Comparison of ENCODE assay signal across 16 cellular contexts in the genomic region with DNA sequence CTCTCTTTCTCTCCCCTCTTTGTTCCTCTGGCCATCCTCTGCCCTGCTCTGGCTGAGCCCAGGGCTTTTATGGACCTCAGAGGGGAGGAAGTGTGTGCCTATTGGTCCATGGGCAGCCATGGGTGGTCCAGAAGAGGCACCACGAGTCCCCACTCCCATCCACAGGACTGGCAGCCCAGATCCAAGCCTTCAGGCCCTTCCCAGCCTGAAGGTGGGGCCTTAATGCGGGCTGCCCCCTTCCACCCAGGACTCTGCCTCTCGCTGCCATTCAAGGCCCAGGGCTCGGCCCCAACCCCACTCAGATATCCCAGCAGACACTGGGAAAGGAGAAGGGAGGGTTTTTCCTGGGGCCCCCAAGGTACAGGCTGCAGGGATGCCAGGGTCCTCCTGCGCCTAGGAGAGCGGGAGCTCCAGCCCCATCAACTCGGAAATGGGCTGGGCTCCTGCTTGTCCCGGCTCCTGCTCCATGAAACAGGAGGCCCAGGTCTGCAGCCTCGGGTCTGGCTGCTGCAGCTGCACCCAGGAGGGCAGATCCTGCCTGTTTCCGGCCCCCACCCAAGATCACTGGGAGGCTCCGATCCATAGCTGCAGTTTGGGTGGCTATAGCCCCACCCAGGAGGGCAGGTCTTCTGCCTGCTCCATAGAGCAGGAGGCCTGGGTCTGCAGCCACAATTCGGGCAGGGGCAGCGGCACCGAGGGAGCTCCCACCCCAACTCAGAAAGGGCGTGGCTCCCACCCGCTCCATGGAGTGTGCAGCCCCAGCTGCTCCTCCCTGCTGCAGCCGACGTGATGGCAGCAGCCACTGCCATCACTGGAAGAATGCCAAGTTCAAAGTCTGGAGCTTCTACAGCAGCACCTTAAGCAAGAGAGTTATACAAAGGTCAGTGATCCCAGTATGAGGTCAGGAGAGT.
DNase-seq lines count a peak whose midpoint lies in the region; ATAC-seq and TF ChIP-seq lines count a peak whose summit lies in the region.
"Had no signal": no experiment of that assay in that cellular context is flagged by ENCODE, and none has a peak within 500 bp of the region (broad histone marks: within the 10 kb centered on the region; RNA-seq: fewer than 3 reads in every experiment).

No MANE protein-coding gene starts in this region.

- no peak overlapping the region for H2AFZ ChIP-seq in hepatocyte

- H3K27me3 ChIP-seq in hepatocyte (no peaks in the 10 kb centered on the region), aorta (ENCODE audit: control insufficient read depth in 1 of 2, insufficient read depth in 2 of 2, low read length in 1 of 2) (no peaks in the 10 kb centered on the region)
- H3K27me3 ChIP-seq in CD8-positive, alpha-beta T cell (ENCODE audit: insufficient read depth, low read length) = no peaks in the 10 kb centered on the region
- H3K27me3 ChIP-seq: neutrophil had no signal

- no peak overlapping the region for H3K4me2 ChIP-seq in hepatocyte

- no peak overlapping the region for H3K27ac Mint-ChIP-seq in CD8-positive, alpha-beta T cell
- H3K27ac Mint-ChIP-seq: activated naive CD4-positive, alpha-beta T cell treated with anti-CD3 and anti-CD28 coated beads for 36 hours; brain; T-cell had no signal

- peak; percentile 7 for ATAC-seq in aorta (ENCODE audit: low FRiP score)
- no peak for ATAC-seq in stimulated activated naive CD8-positive, alpha-beta T cell treated with anti-CD3 and anti-CD28 coated beads, Interleukin-15, Interleukin-2, amounts not matched to agents 100 U/mL and 50 U/mL, for 24 hours
- ATAC-seq in CD8-positive, alpha-beta T cell = no peak
- ATAC-seq: T-cell had no signal

- H3K4me3 ChIP-seq in hepatocyte (no peak overlapping the region), aorta (ENCODE audit: low read length in 2 of 2) (no peak overlapping the region)
- H3K4me3 ChIP-seq in CD8-positive, alpha-beta T cell (ENCODE audit: low read depth, low read length) = no peak overlapping the region

- H3K4me1 Mint-ChIP-seq in CD8-positive, alpha-beta T cell (ENCODE audit: low read depth) = no peaks in the 10 kb centered on the region
- H3K4me1 Mint-ChIP-seq: T-cell had no signal

- H3K4me3 Mint-ChIP-seq in CD8-positive, alpha-beta T cell = no peak overlapping the region
- H3K4me3 Mint-ChIP-seq: activated naive CD4-positive, alpha-beta T cell treated with anti-CD3 and anti-CD28 coated beads for 36 hours; brain; T-cell had no signal

- no peaks in the 10 kb centered on the region for H3K4me1 ChIP-seq in hepatocyte (ENCODE audit: insufficient read depth)
- H3K4me1 ChIP-seq in aorta (ENCODE audit: control insufficient read depth in 1 of 2, insufficient read depth in 2 of 2, low read length in 2 of 2) = no peaks in the 10 kb centered on the region
- no peaks in the 10 kb centered on the region for H3K4me1 ChIP-seq in CD8-positive, alpha-beta T cell (ENCODE audit: insufficient read depth, low read length)

- no peaks in the 10 kb centered on the region for H3K9me2 ChIP-seq in hepatocyte (replicated peaks; ENCODE audit: insufficient read depth)

- no peaks in the 10 kb centered on the region for H3K79me2 ChIP-seq in hepatocyte

- no peaks in the 10 kb centered on the region for H3K36me3 Mint-ChIP-seq in CD8-positive, alpha-beta T cell
- H3K36me3 Mint-ChIP-seq: brain, T-cell had no signal

- H3K27ac ChIP-seq in hepatocyte (no peak overlapping the region), aorta (ENCODE audit: low read depth in 1 of 2, low read length in 2 of 2) (no peak overlapping the region)
- H3K27ac ChIP-seq in CD8-positive, alpha-beta T cell (ENCODE audit: low read depth, low read length) = no peak overlapping the region
- H3K27ac ChIP-seq: neutrophil had no signal

- no peaks in the 10 kb centered on the region for H3K9me3 Mint-ChIP-seq in CD8-positive, alpha-beta T cell
- H3K9me3 Mint-ChIP-seq: activated naive CD4-positive, alpha-beta T cell treated with anti-CD3 and anti-CD28 coated beads for 36 hours; brain; T-cell had no signal

- intact Hi-C loops in aorta (cut with DNase I) = loop anchor here in 1 of 2 donors (10.0 kb wide), 2 partner anchors 118 to 168 kb away; partner anchors contain the start of gene RBBP8
- intact Hi-C loops in CD8-positive, alpha-beta T cell (cut with DNase I, micrococcal nuclease) = no loop called here

- POLR2A ChIA-PET in CD8-positive, alpha-beta T cell (lab: Charles Lee) = no interaction called here

- peaks cover 30% of the 10 kb centered on the region for H3K27me3 Mint-ChIP-seq in CD8-positive, alpha-beta T cell (ENCODE audit: low read depth)

- DNase-seq in NCI-H82 (lab: John Stamatoyannopoulos, UW) = peak; percentile 61
- DNase-seq in NCI-H82 treated with DMSO at 0.1 percent for 48 hours (lab: John Stamatoyannopoulos, UW; ENCODE audit: unreplicated experiment) = no peak
- DNase-seq in NCI-H69 (lab: John Stamatoyannopoulos, UW) = peak; percentile 89
- DNase-seq in hepatocyte (ENCODE audit: low spot score) = peak; percentile 41
- DNase-seq in aorta = no peak
- DNase-seq in stimulated activated naive CD8-positive, alpha-beta T cell treated with anti-CD3 and anti-CD28 coated beads, Interleukin-15, Interleukin-2, amounts not matched to agents 100 U/mL and 50 U/mL, for 24 hours = no peak
- DNase-seq in CD8-positive, alpha-beta T cell = no peak
- DNase-seq in SW480 (ENCODE audit: low spot score) = no peak
- DNase-seq: activated CD4-positive, CD25-positive, alpha-beta regulatory T cell; activated naive CD4-positive, alpha-beta T cell treated with anti-CD3 and anti-CD28 coated beads for 36 hours; Caco-2; MV-4-11; stimulated activated naive CD4-positive, alpha-beta T cell treated with Interleukin-2 at 50 U/mL for 16 hours; T-cell had no signal

- WGBS in hepatocyte (ENCODE audit: low lambda C conversion rate, missing lambda C conversion rate) = 74% methylated on average over 17 of the region's 18 CpGs
- WGBS in aorta, 2 donors = 79 to 81% methylated on average over 18 of the region's 18 CpGs

- no peak for TF ChIP-seq CTCF in hepatocyte (IDR thresholded peaks at IDR 0.05; ENCODE audit: poor library complexity)
- no peak for TF ChIP-seq CTCF in CD8-positive, alpha-beta T cell (IDR thresholded peaks at IDR 0.05)

- CTCF ChIA-PET in CD8-positive, alpha-beta T cell (lab: Charles Lee) = interaction anchor here (1.3 kb wide), 1 partner anchor 18 kb away, joined by 4 read pairs; no protein-coding TSS in a partner anchor

- H3K36me3 ChIP-seq in hepatocyte (replicated peaks; ENCODE audit: insufficient read depth, low read depth) (no peaks in the 10 kb centered on the region), aorta (ENCODE audit: control insufficient read depth in 1 of 2, insufficient read depth in 2 of 2, low read length in 1 of 2) (no peaks in the 10 kb centered on the region)
- no peaks in the 10 kb centered on the region for H3K36me3 ChIP-seq in CD8-positive, alpha-beta T cell (ENCODE audit: insufficient read depth, low read length)
- H3K36me3 ChIP-seq: neutrophil had no signal

- H4K20me1 ChIP-seq in hepatocyte (ENCODE audit: insufficient read depth, poor library complexity, severe bottlenecking) = no peaks in the 10 kb centered on the region

- H3K9me3 ChIP-seq in hepatocyte (ENCODE audit: low read depth) = no peaks in the 10 kb centered on the region
- H3K9me3 ChIP-seq in aorta (ENCODE audit: control insufficient read depth, low read length) = no peaks in the 10 kb centered on the region
- no peaks in the 10 kb centered on the region for H3K9me3 ChIP-seq in CD8-positive, alpha-beta T cell (ENCODE audit: low read length)
- H3K9me3 ChIP-seq: Caco-2, neutrophil had no signal

Comparison
In these comparisons a context has a peak if more than half of its experiments do, and no peak if none do; other contexts are left out.
1. DNase-seq: peak in NCI-H82 (single experiment), NCI-H69 (single experiment) and hepatocyte (single experiment); none in NCI-H82 treated with DMSO at 0.1 percent for 48 hours (single experiment), aorta (0 of 2), stimulated activated naive CD8-positive, alpha-beta T cell treated with anti-CD3 and anti-CD28 coated beads, Interleukin-15, Interleukin-2, amounts not matched to agents 100 U/mL and 50 U/mL, for 24 hours (single experiment), CD8-positive, alpha-beta T cell (0 of 7) and SW480 (single experiment).